22 cellular contexts compared by ENCODE assay signal in genomic region chr3:100662113-100662823, GRCh38. TPM values are rescaled to one million over a fixed set of nuclear protein-coding genes. Genes with fewer than 3 reads are reported as not detected.
DNase-seq lines count a peak whose midpoint lies in the region; ATAC-seq, FAIRE-seq and TF ChIP-seq lines count a peak whose summit lies in the region.
"Had no signal": no experiment of that assay in that cellular context is flagged by ENCODE, and none has a peak within 500 bp of the region (broad histone marks: within the 10 kb centered on the region; RNA-seq: fewer than 3 reads in every experiment).

No MANE protein-coding gene starts in this region.

- H3K4me3 ChIP-seq in A549: no peak overlapping the region
- H3K4me3 ChIP-seq in upper lobe of right lung: no peak overlapping the region
- no peak overlapping the region for H3K4me3 ChIP-seq in testis
- no peak overlapping the region for H3K4me3 ChIP-seq in BE2C (ENCODE audit: low read depth, low read length)
- H3K4me3 ChIP-seq: coronary artery, PC-9 had no signal

- H3K27me3 ChIP-seq in foreskin keratinocyte (no peaks in the 10 kb centered on the region), upper lobe of right lung (no peaks in the 10 kb centered on the region), testis (no peaks in the 10 kb centered on the region), BE2C (peaks cover 8% of the 10 kb centered on the region; the same call in 1 of the 2 replicates)

- TF ChIP-seq RAD21 in A549 (conservative IDR thresholded peaks at IDR 0.05 in 1 of 2, IDR thresholded peaks at IDR 0.05 in 1 of 2): no peak

- no peaks in the 10 kb centered on the region for H3K4me1 ChIP-seq in A549
- H3K4me1 ChIP-seq in foreskin keratinocyte: no peaks in the 10 kb centered on the region
- no peaks in the 10 kb centered on the region for H3K4me1 ChIP-seq in upper lobe of right lung
- no peaks in the 10 kb centered on the region for H3K4me1 ChIP-seq in testis
- H3K4me1 ChIP-seq in BE2C: no peaks in the 10 kb centered on the region

- H3K36me3 ChIP-seq in upper lobe of right lung (no peaks in the 10 kb centered on the region), testis (ENCODE audit: low read depth, missing control alignments) (no peaks in the 10 kb centered on the region), BE2C (no peaks in the 10 kb centered on the region)

- DNase-seq in A549 (ENCODE audit: low read depth in 1 of 2, low spot score in 1 of 2) (peak in 1 of 2 experiments; percentile 22), HT-29 (ENCODE audit: low spot score) (peak; percentile 14), amniotic epithelial cell (ENCODE audit: low read depth) (peak; percentile 85), foreskin keratinocyte (peak in 1 of 2 donors; percentile 13), upper lobe of right lung (no peak), testis (no peak), BE2C (no peak)
- DNase-seq: activated CD8-positive, alpha-beta memory T cell treated with anti-CD3 and anti-CD28 coated beads for 24 hours; aorta; Kasumi-1; naive B cell; NCI-H1694 treated with DMSO at 0.1 percent for 48 hours; NCI-H524 treated with DMSO at 0.1 percent for 48 hours; stimulated activated naive CD8-positive, alpha-beta T cell treated with anti-CD3 and anti-CD28 coated beads, Interleukin-15, Interleukin-2, amounts not matched to agents 100 U/mL and 50 U/mL, for 24 hours had no signal

- TF ChIP-seq CTCF in A549 (IDR thresholded peaks at IDR 0.05) (no peak), foreskin keratinocyte (conservative IDR thresholded peaks at IDR 0.05) (no peak), upper lobe of right lung (IDR thresholded peaks at IDR 0.05) (no peak), testis (IDR thresholded peaks at IDR 0.05) (no peak), BE2C (IDR thresholded peaks at IDR 0.05; ENCODE audit: low read depth, low read length) (no peak)

- WGBS in A549 (ENCODE audit: missing lambda C conversion rate): 26% methylated on average over 2 of the region's 2 CpGs
- WGBS in testis, 2 donors: 51 to 67% methylated on average over 2 of the region's 2 CpGs

- no peak for TF ChIP-seq POLR2A in A549 (IDR thresholded peaks at IDR 0.05; ENCODE audit: low read length)
- no peak for TF ChIP-seq POLR2A in testis (IDR thresholded peaks at IDR 0.05)

- no peak for TF ChIP-seq EP300 in A549 (IDR thresholded peaks at IDR 0.05)

- H3K9me3 ChIP-seq in A549 (no peaks in the 10 kb centered on the region), upper lobe of right lung (no peaks in the 10 kb centered on the region), testis (no peaks in the 10 kb centered on the region), BE2C (no peaks in the 10 kb centered on the region)

- POLR2A ChIA-PET in A549 (lab: Yijun Ruan, JAX): no interaction called here

- CTCF ChIA-PET in A549 (lab: Yijun Ruan, JAX): no interaction called here

- FAIRE-seq in A549 (lab: Jason Lieb, UNC): peak; percentile 93
- FAIRE-seq: urothelium cell line had no signal

- H3K4me2 ChIP-seq in A549: no peak overlapping the region
- H3K4me2 ChIP-seq: PC-9 had no signal

- ATAC-seq in A549: no peak
- ATAC-seq in foreskin keratinocyte: peak; percentile 27
- no peak for ATAC-seq in GM18907 (IDR thresholded peaks at IDR 0.05; ENCODE audit: unreplicated experiment)
- ATAC-seq in upper lobe of right lung: no peak
- ATAC-seq: esophagus mucosa; stimulated activated naive CD8-positive, alpha-beta T cell treated with anti-CD3 and anti-CD28 coated beads, Interleukin-15, Interleukin-2, amounts not matched to agents 100 U/mL and 50 U/mL, for 24 hours had no signal

- H3K27ac ChIP-seq in A549 (no peak overlapping the region), foreskin keratinocyte (no peak overlapping the region), upper lobe of right lung (no peak overlapping the region), testis (no peak overlapping the region)
- H3K27ac ChIP-seq: coronary artery, PC-9, VCaP had no signal

- intact Hi-C loops in upper lobe of right lung (cut with DNase I): no loop called here
- intact Hi-C loops in testis (cut with DNase I; ENCODE audit: low total_unique reads): no loop called here

TF ChIP-seq in A549, 52 proteins besides CTCF, POLR2A, EP300 and RAD21:
- TF ChIP-seq MAFK (IDR thresholded peaks at IDR 0.05; ENCODE audit: partially characterized antibody): peak; percentile 40
- TF ChIP-seq SREBF2 (IDR thresholded peaks at IDR 0.05): no peak
- TF ChIP-seq CHD4 (IDR thresholded peaks at IDR 0.05; ENCODE audit: borderline replicate concordance): no peak

RNA-seq across cellular contexts. Expression of gene TFG, which starts 47.0 kb away (rescaled TPM):
- polyA plus RNA-seq in A549 (2011; rRNA removed) (134 and 135 TPM in 2 replicates), A549 (2017; fragmentation: RNase III; extraction: RNeasy Plus Mini Kit Qiagen cat#74134 plus additional on column Dnase treatment) (152 to 161 TPM (median 153 TPM) in 3 replicates), foreskin keratinocyte (151 and 155 TPM in 2 replicates), testis (ENCODE audit: insufficient read depth, low read depth, low replicate concordance) (116 TPM)
- polyA plus RNA-seq in A549 (2012; cell fraction: cytosol; rRNA removed): 166 and 187 TPM in 2 replicates
- polyA plus RNA-seq in A549 (2012; cell fraction: nucleus; rRNA removed): 127 and 146 TPM in 2 replicates
- polyA minus RNA-seq in A549 (2011; rRNA and poly(A)+ RNA removed): 74.9 and 76.4 TPM in 2 replicates
- 60.9 and 68.2 TPM in 2 replicates for total RNA-seq in HT-29 (2014; rRNA removed; shearing (Covaris generic))
- total RNA-seq in foreskin keratinocyte (124 and 133 TPM in 2 replicates), upper lobe of right lung (59.6 TPM), testis (100 to 1,000 TPM; 107 TPM)
- 126 TPM for polyA plus RNA-seq in BE2C (2012; ENCODE audit: insufficient read depth, insufficient read length, low read depth)

RNA-seq across cellular contexts. Expression of gene ADGRG7, which starts 52.9 kb away (rescaled TPM):
- polyA plus RNA-seq in A549 (2011; rRNA removed): 0.09 TPM in 1 of 2 replicates, not detected in the other
- polyA plus RNA-seq in A549 (2012; cell fraction: cytosol; rRNA removed): not detected in 2 replicates
- 0.01 TPM in 1 of 2 replicates, not detected in the other for polyA plus RNA-seq in A549 (2012; cell fraction: nucleus; rRNA removed)
- not detected in 3 replicates for polyA plus RNA-seq in A549 (2017; fragmentation: RNase III; extraction: RNeasy Plus Mini Kit Qiagen cat#74134 plus additional on column Dnase treatment)
- polyA minus RNA-seq in A549 (2011; rRNA and poly(A)+ RNA removed): not detected in 2 replicates
- 0.08 and 0.13 TPM in 2 replicates for total RNA-seq in HT-29 (2014; rRNA removed; shearing (Covaris generic))
- total RNA-seq in foreskin keratinocyte: not detected in 2 replicates
- not detected in 2 replicates for polyA plus RNA-seq in foreskin keratinocyte
- not detected for total RNA-seq in upper lobe of right lung
- total RNA-seq in testis: under 1 TPM; 0.16 to 0.43 TPM
- polyA plus RNA-seq in testis (ENCODE audit: insufficient read depth, low read depth, low replicate concordance): not detected
- not detected for polyA plus RNA-seq in BE2C (2012; ENCODE audit: insufficient read depth, insufficient read length, low read depth)
- total RNA-seq: activated T-helper 2 cell treated with anti-CD3 and anti-CD28 coated beads, Interferon-gamma antibody, Interleukin-2, Interleukin-4, amounts not matched to agents 10 μg/mL and 5 μg/mL and 100 μg/mL, durations not matched to agents 14 hours and 24 hours and 36 hours; esophagus mucosa; PC-9; posterior vena cava had no signal

Comparison
In these comparisons a context has a peak if more than half of its experiments do, and no peak if none do; other contexts are left out.
1. DNase-seq: peak in HT-29 (single experiment) and amniotic epithelial cell (single experiment); none in upper lobe of right lung (single experiment), testis (single experiment) and BE2C (single experiment).